ENCODE assay signal across 1 cellular context in the genomic region with DNA sequence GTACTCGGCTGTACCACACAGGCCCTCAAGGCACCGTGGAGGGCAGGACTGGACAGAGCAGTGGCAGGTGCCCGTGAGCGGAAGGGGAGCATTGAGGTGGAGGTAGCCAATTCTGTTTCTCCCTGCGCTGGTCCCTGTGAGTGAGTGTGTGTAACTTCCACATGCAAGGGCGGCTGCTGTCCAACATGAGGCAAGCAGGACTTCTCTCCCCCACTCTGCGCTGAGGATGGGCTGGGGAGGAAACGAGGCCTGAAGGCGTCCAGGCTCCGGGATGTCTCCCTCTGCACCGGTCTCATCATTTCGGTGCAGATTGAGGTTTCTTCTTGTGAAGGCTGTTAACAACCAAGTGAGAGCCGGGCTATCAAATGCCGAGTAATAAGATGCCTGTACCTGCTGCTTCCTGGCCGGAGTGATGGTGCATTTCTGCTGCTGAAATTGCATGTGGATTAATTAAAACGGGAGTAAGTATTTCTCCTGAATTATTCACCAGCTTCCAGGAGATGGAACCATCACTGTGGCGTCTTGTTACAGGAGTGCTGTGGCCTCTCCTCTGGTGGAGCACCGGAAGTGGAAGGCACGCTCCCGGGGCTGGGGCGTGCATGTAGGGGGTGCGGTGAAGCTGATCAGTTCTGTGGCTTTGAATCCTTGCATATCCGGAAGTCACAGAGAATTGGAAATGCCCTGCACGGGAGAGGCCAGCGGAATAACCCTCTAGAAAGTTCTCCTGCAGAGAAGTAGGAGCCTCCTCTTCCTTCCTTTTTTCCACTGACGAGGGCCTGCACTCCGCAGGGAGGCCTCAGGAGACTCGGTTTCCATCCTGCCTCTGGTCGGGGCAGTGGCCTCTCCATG.
TF ChIP-seq lines count a peak whose summit lies in the region.

No MANE protein-coding gene starts in this region.

TF ChIP-seq in GM23338, 12 proteins besides CTCF, POLR2A, EP300 and RAD21:
- TF ChIP-seq, protein P1, sequence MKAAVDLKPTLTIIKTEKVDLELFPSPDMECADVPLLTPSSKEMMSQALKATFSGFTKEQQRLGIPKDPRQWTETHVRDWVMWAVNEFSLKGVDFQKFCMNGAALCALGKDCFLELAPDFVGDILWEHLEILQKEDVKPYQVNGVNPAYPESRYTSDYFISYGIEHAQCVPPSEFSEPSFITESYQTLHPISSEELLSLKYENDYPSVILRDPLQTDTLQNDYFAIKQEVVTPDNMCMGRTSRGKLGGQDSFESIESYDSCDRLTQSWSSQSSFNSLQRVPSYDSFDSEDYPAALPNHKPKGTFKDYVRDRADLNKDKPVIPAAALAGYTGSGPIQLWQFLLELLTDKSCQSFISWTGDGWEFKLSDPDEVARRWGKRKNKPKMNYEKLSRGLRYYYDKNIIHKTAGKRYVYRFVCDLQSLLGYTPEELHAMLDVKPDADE (IDR thresholded peaks at IDR 0.05), result no peak
- TF ChIP-seq POLR2AphosphoS5 (IDR thresholded peaks at IDR 0.05; ENCODE audit: low read depth), result no peak
- TF ChIP-seq ZNF331 (CRISPR knock-in tag; IDR thresholded peaks at IDR 0.05; ENCODE audit: low read depth), result no peak
- TF ChIP-seq JUNB (IDR thresholded peaks at IDR 0.05; ENCODE audit: unreplicated experiment), result no peak
- no peak for TF ChIP-seq CREB1 (CRISPR knock-in tag; IDR thresholded peaks at IDR 0.05; ENCODE audit: low read depth)
- TF ChIP-seq EZH2phosphoT487 (IDR thresholded peaks at IDR 0.05; ENCODE audit: unreplicated experiment), result no peak
- TF ChIP-seq, protein P2, sequence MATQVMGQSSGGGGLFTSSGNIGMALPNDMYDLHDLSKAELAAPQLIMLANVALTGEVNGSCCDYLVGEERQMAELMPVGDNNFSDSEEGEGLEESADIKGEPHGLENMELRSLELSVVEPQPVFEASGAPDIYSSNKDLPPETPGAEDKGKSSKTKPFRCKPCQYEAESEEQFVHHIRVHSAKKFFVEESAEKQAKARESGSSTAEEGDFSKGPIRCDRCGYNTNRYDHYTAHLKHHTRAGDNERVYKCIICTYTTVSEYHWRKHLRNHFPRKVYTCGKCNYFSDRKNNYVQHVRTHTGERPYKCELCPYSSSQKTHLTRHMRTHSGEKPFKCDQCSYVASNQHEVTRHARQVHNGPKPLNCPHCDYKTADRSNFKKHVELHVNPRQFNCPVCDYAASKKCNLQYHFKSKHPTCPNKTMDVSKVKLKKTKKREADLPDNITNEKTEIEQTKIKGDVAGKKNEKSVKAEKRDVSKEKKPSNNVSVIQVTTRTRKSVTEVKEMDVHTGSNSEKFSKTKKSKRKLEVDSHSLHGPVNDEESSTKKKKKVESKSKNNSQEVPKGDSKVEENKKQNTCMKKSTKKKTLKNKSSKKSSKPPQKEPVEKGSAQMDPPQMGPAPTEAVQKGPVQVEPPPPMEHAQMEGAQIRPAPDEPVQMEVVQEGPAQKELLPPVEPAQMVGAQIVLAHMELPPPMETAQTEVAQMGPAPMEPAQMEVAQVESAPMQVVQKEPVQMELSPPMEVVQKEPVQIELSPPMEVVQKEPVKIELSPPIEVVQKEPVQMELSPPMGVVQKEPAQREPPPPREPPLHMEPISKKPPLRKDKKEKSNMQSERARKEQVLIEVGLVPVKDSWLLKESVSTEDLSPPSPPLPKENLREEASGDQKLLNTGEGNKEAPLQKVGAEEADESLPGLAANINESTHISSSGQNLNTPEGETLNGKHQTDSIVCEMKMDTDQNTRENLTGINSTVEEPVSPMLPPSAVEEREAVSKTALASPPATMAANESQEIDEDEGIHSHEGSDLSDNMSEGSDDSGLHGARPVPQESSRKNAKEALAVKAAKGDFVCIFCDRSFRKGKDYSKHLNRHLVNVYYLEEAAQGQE (IDR thresholded peaks at IDR 0.05; ENCODE audit: unreplicated experiment), result no peak
- no peak for TF ChIP-seq NANOG (IDR thresholded peaks at IDR 0.05; ENCODE audit: borderline replicate concordance)
- TF ChIP-seq STAT1 (IDR thresholded peaks at IDR 0.05; ENCODE audit: unreplicated experiment), result no peak
- no peak for TF ChIP-seq ZNF114 (CRISPR knock-in tag; IDR thresholded peaks at IDR 0.05)
- TF ChIP-seq, protein P3, sequence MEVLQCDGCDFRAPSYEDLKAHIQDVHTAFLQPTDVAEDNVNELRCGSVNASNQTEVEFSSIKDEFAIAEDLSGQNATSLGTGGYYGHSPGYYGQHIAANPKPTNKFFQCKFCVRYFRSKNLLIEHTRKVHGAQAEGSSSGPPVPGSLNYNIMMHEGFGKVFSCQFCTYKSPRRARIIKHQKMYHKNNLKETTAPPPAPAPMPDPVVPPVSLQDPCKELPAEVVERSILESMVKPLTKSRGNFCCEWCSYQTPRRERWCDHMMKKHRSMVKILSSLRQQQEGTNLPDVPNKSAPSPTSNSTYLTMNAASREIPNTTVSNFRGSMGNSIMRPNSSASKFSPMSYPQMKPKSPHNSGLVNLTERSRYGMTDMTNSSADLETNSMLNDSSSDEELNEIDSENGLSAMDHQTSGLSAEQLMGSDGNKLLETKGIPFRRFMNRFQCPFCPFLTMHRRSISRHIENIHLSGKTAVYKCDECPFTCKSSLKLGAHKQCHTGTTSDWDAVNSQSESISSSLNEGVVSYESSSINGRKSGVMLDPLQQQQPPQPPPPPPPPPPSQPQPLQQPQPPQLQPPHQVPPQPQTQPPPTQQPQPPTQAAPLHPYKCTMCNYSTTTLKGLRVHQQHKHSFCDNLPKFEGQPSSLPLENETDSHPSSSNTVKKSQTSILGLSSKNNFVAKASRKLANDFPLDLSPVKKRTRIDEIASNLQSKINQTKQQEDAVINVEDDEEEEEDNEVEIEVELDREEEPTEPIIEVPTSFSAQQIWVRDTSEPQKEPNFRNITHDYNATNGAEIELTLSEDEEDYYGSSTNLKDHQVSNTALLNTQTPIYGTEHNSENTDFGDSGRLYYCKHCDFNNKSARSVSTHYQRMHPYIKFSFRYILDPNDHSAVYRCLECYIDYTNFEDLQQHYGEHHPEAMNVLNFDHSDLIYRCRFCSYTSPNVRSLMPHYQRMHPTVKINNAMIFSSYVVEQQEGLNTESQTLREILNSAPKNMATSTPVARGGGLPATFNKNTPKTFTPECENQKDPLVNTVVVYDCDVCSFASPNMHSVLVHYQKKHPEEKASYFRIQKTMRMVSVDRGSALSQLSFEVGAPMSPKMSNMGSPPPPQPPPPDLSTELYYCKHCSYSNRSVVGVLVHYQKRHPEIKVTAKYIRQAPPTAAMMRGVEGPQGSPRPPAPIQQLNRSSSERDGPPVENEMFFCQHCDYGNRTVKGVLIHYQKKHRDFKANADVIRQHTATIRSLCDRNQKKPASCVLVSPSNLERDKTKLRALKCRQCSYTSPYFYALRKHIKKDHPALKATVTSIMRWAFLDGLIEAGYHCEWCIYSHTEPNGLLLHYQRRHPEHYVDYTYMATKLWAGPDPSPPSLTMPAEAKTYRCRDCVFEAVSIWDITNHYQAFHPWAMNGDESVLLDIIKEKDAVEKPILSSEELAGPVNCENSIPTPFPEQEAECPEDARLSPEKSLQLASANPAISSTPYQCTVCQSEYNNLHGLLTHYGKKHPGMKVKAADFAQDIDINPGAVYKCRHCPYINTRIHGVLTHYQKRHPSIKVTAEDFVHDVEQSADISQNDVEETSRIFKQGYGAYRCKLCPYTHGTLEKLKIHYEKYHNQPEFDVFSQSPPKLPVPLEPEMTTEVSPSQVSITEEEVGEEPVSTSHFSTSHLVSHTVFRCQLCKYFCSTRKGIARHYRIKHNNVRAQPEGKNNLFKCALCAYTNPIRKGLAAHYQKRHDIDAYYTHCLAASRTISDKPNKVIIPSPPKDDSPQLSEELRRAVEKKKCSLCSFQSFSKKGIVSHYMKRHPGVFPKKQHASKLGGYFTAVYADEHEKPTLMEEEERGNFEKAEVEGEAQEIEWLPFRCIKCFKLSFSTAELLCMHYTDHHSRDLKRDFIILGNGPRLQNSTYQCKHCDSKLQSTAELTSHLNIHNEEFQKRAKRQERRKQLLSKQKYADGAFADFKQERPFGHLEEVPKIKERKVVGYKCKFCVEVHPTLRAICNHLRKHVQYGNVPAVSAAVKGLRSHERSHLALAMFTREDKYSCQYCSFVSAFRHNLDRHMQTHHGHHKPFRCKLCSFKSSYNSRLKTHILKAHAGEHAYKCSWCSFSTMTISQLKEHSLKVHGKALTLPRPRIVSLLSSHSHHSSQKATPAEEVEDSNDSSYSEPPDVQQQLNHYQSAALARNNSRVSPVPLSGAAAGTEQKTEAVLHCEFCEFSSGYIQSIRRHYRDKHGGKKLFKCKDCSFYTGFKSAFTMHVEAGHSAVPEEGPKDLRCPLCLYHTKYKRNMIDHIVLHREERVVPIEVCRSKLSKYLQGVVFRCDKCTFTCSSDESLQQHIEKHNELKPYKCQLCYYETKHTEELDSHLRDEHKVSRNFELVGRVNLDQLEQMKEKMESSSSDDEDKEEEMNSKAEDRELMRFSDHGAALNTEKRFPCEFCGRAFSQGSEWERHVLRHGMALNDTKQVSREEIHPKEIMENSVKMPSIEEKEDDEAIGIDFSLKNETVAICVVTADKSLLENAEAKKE (CRISPR knock-in tag; IDR thresholded peaks at IDR 0.05), result no peak
- no peak for TF ChIP-seq EZH2 (IDR thresholded peaks at IDR 0.05; ENCODE audit: low read depth, unreplicated experiment)
TF ChIP-seq in GM23338: peak in this region for 0.
